Comparison of ENCODE assay signal across 1 cellular context in genomic region chr17:5014357-5014756, GRCh38.
A peak's percentile ranks its signal among the peaks of the same experiment; 100 is the strongest.
TF ChIP-seq lines count a peak whose summit lies in the region.

No MANE protein-coding gene starts in this region.

TF ChIP-seq in K562, 482 proteins besides CTCF, POLR2A, EP300 and RAD21:
- TF ChIP-seq JUN (IDR thresholded peaks at IDR 0.05; ENCODE audit: borderline replicate concordance, low read depth, low read length) (no peak), JUN (CRISPR knock-in tag; IDR thresholded peaks at IDR 0.05; ENCODE audit: borderline replicate concordance) (no peak), PHF20 (IDR thresholded peaks at IDR 0.05; ENCODE audit: partially characterized antibody) (no peak), KLF13 (tag; IDR thresholded peaks at IDR 0.05; ENCODE audit: borderline replicate concordance, low read depth) (no peak), RBM25 (IDR thresholded peaks at IDR 0.05; ENCODE audit: low read depth, low read length, severe bottlenecking) (peak; percentile 5), FOXA1 (IDR thresholded peaks at IDR 0.05; ENCODE audit: borderline replicate concordance) (no peak), KLF16 (IDR thresholded peaks at IDR 0.05) (no peak)
- TF ChIP-seq, protein P1, sequence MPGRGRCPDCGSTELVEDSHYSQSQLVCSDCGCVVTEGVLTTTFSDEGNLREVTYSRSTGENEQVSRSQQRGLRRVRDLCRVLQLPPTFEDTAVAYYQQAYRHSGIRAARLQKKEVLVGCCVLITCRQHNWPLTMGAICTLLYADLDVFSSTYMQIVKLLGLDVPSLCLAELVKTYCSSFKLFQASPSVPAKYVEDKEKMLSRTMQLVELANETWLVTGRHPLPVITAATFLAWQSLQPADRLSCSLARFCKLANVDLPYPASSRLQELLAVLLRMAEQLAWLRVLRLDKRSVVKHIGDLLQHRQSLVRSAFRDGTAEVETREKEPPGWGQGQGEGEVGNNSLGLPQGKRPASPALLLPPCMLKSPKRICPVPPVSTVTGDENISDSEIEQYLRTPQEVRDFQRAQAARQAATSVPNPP (IDR thresholded peaks at IDR 0.05; ENCODE audit: borderline replicate concordance, insufficient read depth, insufficient read length) = no peak
